Comparison of ENCODE assay signal across 9 cellular contexts in the genomic region with DNA sequence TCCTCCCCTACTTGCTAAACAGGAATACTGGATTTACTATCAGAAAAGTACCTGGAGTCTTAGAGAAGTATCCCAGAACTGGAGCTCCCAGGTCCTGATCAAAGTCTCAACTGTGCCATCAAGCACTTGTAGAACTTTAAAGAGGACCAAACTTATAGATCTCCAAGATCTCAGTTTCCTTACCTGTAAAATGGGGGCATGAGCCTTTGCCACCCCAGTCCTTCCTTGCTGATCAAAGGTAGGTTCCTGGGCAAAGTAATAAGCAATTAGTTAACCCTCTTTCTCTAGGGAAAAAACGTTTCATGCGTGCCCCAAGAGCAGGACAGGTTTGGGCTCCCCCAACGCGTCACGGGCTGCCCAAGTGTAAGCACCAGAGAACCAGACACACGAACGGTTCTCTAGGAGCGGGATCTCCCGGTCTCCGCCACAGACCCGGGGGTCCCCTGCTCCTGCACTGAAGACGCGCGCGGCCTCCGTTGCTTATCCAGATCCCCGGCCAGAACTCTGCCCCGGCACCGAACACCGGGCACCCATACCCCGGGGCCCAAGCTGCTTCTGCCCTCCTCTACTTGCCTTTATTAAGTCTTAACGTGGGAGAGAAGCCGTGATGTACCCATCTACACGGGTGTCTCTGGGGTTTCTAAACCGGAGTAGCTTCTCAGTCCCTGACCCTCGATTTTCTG. TPM values are rescaled to one million over a fixed set of nuclear protein-coding genes. Genes with fewer than 3 reads are reported as not detected.
A peak's percentile ranks its signal among the peaks of the same experiment; 100 is the strongest.
DNase-seq lines count a peak whose midpoint lies in the region; ATAC-seq and TF ChIP-seq lines count a peak whose summit lies in the region.
"Had no signal": no experiment of that assay in that cellular context is flagged by ENCODE, and none has a peak within 500 bp of the region (broad histone marks: within the 10 kb centered on the region; RNA-seq: fewer than 3 reads in every experiment).

No MANE protein-coding gene starts in this region.

- H3K9ac ChIP-seq in mammary epithelial cell (ENCODE audit: insufficient read depth, low read length), result peak overlapping the region; percentile 87

- H3K9me3 ChIP-seq in mammary epithelial cell (replicated peaks; ENCODE audit: insufficient read depth, low read length) (no peaks in the 10 kb centered on the region), suprapubic skin (no peaks in the 10 kb centered on the region)

- BruUV-seq in mammary epithelial cell (replicated peaks; lab: Mats Ljungman, UMichigan), result TSS peak; percentile 29

- dilution Hi-C loops in mammary epithelial cell (cut with HindIII; ENCODE audit: low sequenced_read_pairs), result no loop called here

- peak; percentile 49 for ATAC-seq in HG03342 (IDR thresholded peaks at IDR 0.05; ENCODE audit: unreplicated experiment)
- ATAC-seq in HG02970 (IDR thresholded peaks at IDR 0.05; ENCODE audit: low FRiP score, unreplicated experiment), result no peak

- no peak for TF ChIP-seq POLR2A in suprapubic skin (IDR thresholded peaks at IDR 0.05)

- H3K79me2 ChIP-seq in mammary epithelial cell (ENCODE audit: insufficient read depth, low read length), result no peaks in the 10 kb centered on the region

- 8% methylated on average over 15 of the region's 26 CpGs for WGBS in mammary epithelial cell (ENCODE audit: low coverage, missing lambda C conversion rate)
- WGBS in suprapubic skin, result 6% methylated on average over 25 of the region's 26 CpGs

- H3K27ac ChIP-seq in mammary epithelial cell (ENCODE audit: insufficient read depth, low read depth, low read length) (peak overlapping the region; percentile 79), suprapubic skin (no peak overlapping the region)

- no peak for TF ChIP-seq EP300 in suprapubic skin (IDR thresholded peaks at IDR 0.05)

- intact Hi-C loops in mammary epithelial cell (cut with micrococcal nuclease), result loop anchor here (1.0 kb wide), 2 partner anchors 93 to 207 kb away; a partner anchor contains a TSS

- H3K4me2 ChIP-seq in mammary epithelial cell (ENCODE audit: insufficient read depth, low read depth, low read length), result peak overlapping the region; percentile 95

- no peaks in the 10 kb centered on the region for H4K20me1 ChIP-seq in mammary epithelial cell (ENCODE audit: insufficient read depth, low read length)

- in situ Hi-C loops in mammary epithelial cell (cut with MboI; ENCODE audit: low sequenced_read_pairs in 2 of 2), result no loop called here

- H3K4me1 ChIP-seq in mammary epithelial cell (ENCODE audit: insufficient read depth, low read length), result peaks cover 9% of the 10 kb centered on the region
- peaks cover 11% of the 10 kb centered on the region for H3K4me1 ChIP-seq in suprapubic skin

- CTCF ChIA-PET in mammary epithelial cell (lab: Charles Lee; ENCODE audit: low non-redundant PET), result no interaction called here

- H2AFZ ChIP-seq in mammary epithelial cell (ENCODE audit: low read depth, low read length), result peak overlapping the region; percentile 100

- H3K4me3 ChIP-seq in GM12875 (ENCODE audit: low read depth, low read length) (peak overlapping the region; percentile 33), mammary epithelial cell (replicated peaks in 1 of 3; ENCODE audit: insufficient read depth in 1 of 3, low read depth in 2 of 3, low read length in 3 of 3) (peak overlapping the region; percentile 64 to 77 (median 71)), suprapubic skin (peak overlapping the region; percentile 53)

- H3K27me3 ChIP-seq in mammary epithelial cell (ENCODE audit: insufficient read depth, low read length) (no peaks in the 10 kb centered on the region), suprapubic skin (no peaks in the 10 kb centered on the region)

- DNase-seq in mammary epithelial cell (peak; percentile 3), kidney tubule cell (ENCODE audit: low spot score) (peak; percentile 2), suprapubic skin (ENCODE audit: low spot score in 2 of 2) (peak in 1 of 2 donors; percentile 65), HT-29 (ENCODE audit: low spot score) (no peak)
- DNase-seq in activated CD4-positive, CD25-positive, alpha-beta regulatory T cell treated with anti-CD3 and anti-CD28 coated beads, Interleukin-2, amount 50 U/mL, for 72 hours, result no peak

- no peak for TF ChIP-seq CTCF in GM12875 (IDR thresholded peaks at IDR 0.05; ENCODE audit: borderline replicate concordance, insufficient read depth, low read depth, low read length)
- no peak for TF ChIP-seq CTCF in mammary epithelial cell (conservative IDR thresholded peaks at IDR 0.05 in 1 of 2, IDR thresholded peaks at IDR 0.05 in 1 of 2; ENCODE audit: extremely low read depth in 1 of 2, insufficient read depth in 1 of 2, low read depth in 1 of 2, low read length in 2 of 2)
- TF ChIP-seq CTCF in suprapubic skin (IDR thresholded peaks at IDR 0.05), result no peak

- H3K36me3 ChIP-seq in mammary epithelial cell (ENCODE audit: insufficient read depth, low read length), result no peaks in the 10 kb centered on the region
- H3K36me3 ChIP-seq in suprapubic skin, result no peaks in the 10 kb centered on the region

RNA-seq across cellular contexts. Expression of a gene that starts 0.5 kb away (rescaled TPM):
- total RNA-seq in mammary epithelial cell (1 to 10 TPM; 3.0 to 5.2 TPM), suprapubic skin (1 to 10 TPM in 1 of 4 donors, under 1 TPM in 3; 0.53 to 3.5 (median 0.68) TPM)
- 1.5 TPM for polyA plus RNA-seq in mammary epithelial cell
- 1.8 TPM for polyA minus RNA-seq in mammary epithelial cell
- total RNA-seq in HT-29 (2014; rRNA removed; shearing (Covaris generic)), result 1.8 and 2.5 TPM in 2 replicates

RNA-seq across cellular contexts. Expression of a gene that starts 0.6 kb away (rescaled TPM):
- under 1 TPM; 0.14 to 0.33 TPM for total RNA-seq in mammary epithelial cell
- 0.02 TPM for polyA plus RNA-seq in mammary epithelial cell
- not detected for polyA minus RNA-seq in mammary epithelial cell
- total RNA-seq in suprapubic skin, result not detected
- not detected in 2 replicates for total RNA-seq in HT-29 (2014; rRNA removed; shearing (Covaris generic))
- total RNA-seq: LHCN-M2 had no signal

Comparison
In these comparisons a context has a peak if more than half of its experiments do, and no peak if none do; other contexts are left out.
1. DNase-seq: peak in mammary epithelial cell (single experiment) and kidney tubule cell (single experiment); none in HT-29 (single experiment) and activated CD4-positive, CD25-positive, alpha-beta regulatory T cell treated with anti-CD3 and anti-CD28 coated beads, Interleukin-2, amount 50 U/mL, for 72 hours (single experiment).
2. Peak in every context shown above with its lines, with median percentiles within 50 percentile points of each other: H3K4me3 ChIP-seq.